Comparison of ENCODE assay signal across 1 cellular context in genomic region chr2:112841399-112842044, GRCh38.
TF ChIP-seq lines count a peak whose summit lies in the region.

No MANE protein-coding gene starts in this region.

TF ChIP-seq in GM12878, 131 proteins besides CTCF, POLR2A, EP300 and RAD21 (continued from another document and continues in another):
- TF ChIP-seq ZBTB4 (CRISPR knock-in tag; IDR thresholded peaks at IDR 0.05) (no peak), SIX5 (IDR thresholded peaks at IDR 0.05; ENCODE audit: low read depth, low read length, severe bottlenecking) (peak; percentile 7), IRF4 (IDR thresholded peaks at IDR 0.05; ENCODE audit: low read depth, low read length) (no peak), STAT3 (IDR thresholded peaks at IDR 0.05; ENCODE audit: low read depth, low read length) (no peak), JUNB (IDR thresholded peaks at IDR 0.05) (peak; percentile 40; the same call in 1 of the 2 replicates), MEF2B (IDR thresholded peaks at IDR 0.05; ENCODE audit: partially characterized antibody, poor library complexity, severe bottlenecking) (peak; percentile 17), EGR1 (IDR thresholded peaks at IDR 0.05; ENCODE audit: borderline replicate concordance in 1 of 2, low read depth in 2 of 2, low read length in 2 of 2) (no peak), GATAD2B (conservative IDR thresholded peaks at IDR 0.05; ENCODE audit: low read depth) (0 out of 2 replicates have a peak, but pooled peaks have one; percentile 18), MTA3 (IDR thresholded peaks at IDR 0.05; ENCODE audit: borderline replicate concordance, low read length) (no peak), NBN (IDR thresholded peaks at IDR 0.05) (no peak; the same call in 1 of the 2 replicates), SMARCA5 (IDR thresholded peaks at IDR 0.05) (no peak), NFXL1 (IDR thresholded peaks at IDR 0.05; ENCODE audit: borderline replicate concordance) (no peak), KLF5 (IDR thresholded peaks at IDR 0.05; ENCODE audit: partially characterized antibody) (no peak), YY1 (IDR thresholded peaks at IDR 0.05; ENCODE audit: low read depth, low read length) (0 out of 2 replicates have a peak, but pooled peaks have one; percentile 14), ZNF622 (IDR thresholded peaks at IDR 0.05) (no peak), HDAC6 (IDR thresholded peaks at IDR 0.05; ENCODE audit: unreplicated experiment) (no peak), NRF1 (conservative IDR thresholded peaks at IDR 0.05; ENCODE audit: low read depth, low read length) (no peak), STAT1 (conservative IDR thresholded peaks at IDR 0.05) (no peak), NFYA (IDR thresholded peaks at IDR 0.05; ENCODE audit: borderline replicate concordance, low read depth, low read length) (no peak), RAD51 (IDR thresholded peaks at IDR 0.05) (no peak), ETV6 (conservative IDR thresholded peaks at IDR 0.05 in 1 of 2, IDR thresholded peaks at IDR 0.05 in 1 of 2; ENCODE audit: borderline replicate concordance in 1 of 2, low read depth in 1 of 2) (peak in 1 of 2 experiments; percentile 88; a peak in 2 of 4 replicates), PBX3 (IDR thresholded peaks at IDR 0.05; ENCODE audit: insufficient replicate concordance, low read depth, low read length) (no peak), CHD2 (IDR thresholded peaks at IDR 0.05; ENCODE audit: borderline replicate concordance, low read depth, low read length) (no peak; the same call in 1 of the 2 replicates), JUND (IDR thresholded peaks at IDR 0.05; ENCODE audit: low read depth, low read length) (no peak), SUPT20H (IDR thresholded peaks at IDR 0.05; ENCODE audit: borderline replicate concordance, control insufficient read depth, low read depth, low read length) (no peak), CBX5 (IDR thresholded peaks at IDR 0.05; ENCODE audit: low read depth) (no peak), POU2F2 (IDR thresholded peaks at IDR 0.05; ENCODE audit: borderline replicate concordance, low read depth, low read length) (no peak), KDM1A (IDR thresholded peaks at IDR 0.05; ENCODE audit: borderline replicate concordance) (no peak), SUZ12 (IDR thresholded peaks at IDR 0.05; ENCODE audit: unreplicated experiment) (no peak), NR2C2 (IDR thresholded peaks at IDR 0.05; ENCODE audit: borderline replicate concordance, control insufficient read depth, insufficient read length, low read depth) (no peak), YBX1 (IDR thresholded peaks at IDR 0.05) (no peak), NFIC (IDR thresholded peaks at IDR 0.05; ENCODE audit: low read depth, low read length) (peak; percentile 84), FOXK2 (IDR thresholded peaks at IDR 0.05) (no peak), HCFC1 (IDR thresholded peaks at IDR 0.05; ENCODE audit: low read length) (no peak), CREM (IDR thresholded peaks at IDR 0.05; ENCODE audit: low read depth) (no peak; the same call in 1 of the 2 replicates), MYB (IDR thresholded peaks at IDR 0.05; ENCODE audit: borderline replicate concordance, low read depth, low read length) (no peak), NR2C1 (IDR thresholded peaks at IDR 0.05) (no peak), ATF7 (IDR thresholded peaks at IDR 0.05; ENCODE audit: low read depth) (peak; percentile 65), CHD4 (IDR thresholded peaks at IDR 0.05) (no peak), SMC3 (IDR thresholded peaks at IDR 0.05; ENCODE audit: borderline replicate concordance, low read length) (no peak), TAF1 (IDR thresholded peaks at IDR 0.05; ENCODE audit: borderline replicate concordance, low read depth, low read length) (no peak), TCF12 (IDR thresholded peaks at IDR 0.05; ENCODE audit: low read depth, low read length) (no peak), MXI1 (IDR thresholded peaks at IDR 0.05; ENCODE audit: low read depth, low read length) (no peak), SRF (IDR thresholded peaks at IDR 0.05; ENCODE audit: low read depth in 2 of 2, low read length in 2 of 2) (no peak), RELA (IDR thresholded peaks at IDR 0.05; ENCODE audit: borderline replicate concordance, partially characterized antibody) (peak; percentile 87)
- TF ChIP-seq, protein P1, sequence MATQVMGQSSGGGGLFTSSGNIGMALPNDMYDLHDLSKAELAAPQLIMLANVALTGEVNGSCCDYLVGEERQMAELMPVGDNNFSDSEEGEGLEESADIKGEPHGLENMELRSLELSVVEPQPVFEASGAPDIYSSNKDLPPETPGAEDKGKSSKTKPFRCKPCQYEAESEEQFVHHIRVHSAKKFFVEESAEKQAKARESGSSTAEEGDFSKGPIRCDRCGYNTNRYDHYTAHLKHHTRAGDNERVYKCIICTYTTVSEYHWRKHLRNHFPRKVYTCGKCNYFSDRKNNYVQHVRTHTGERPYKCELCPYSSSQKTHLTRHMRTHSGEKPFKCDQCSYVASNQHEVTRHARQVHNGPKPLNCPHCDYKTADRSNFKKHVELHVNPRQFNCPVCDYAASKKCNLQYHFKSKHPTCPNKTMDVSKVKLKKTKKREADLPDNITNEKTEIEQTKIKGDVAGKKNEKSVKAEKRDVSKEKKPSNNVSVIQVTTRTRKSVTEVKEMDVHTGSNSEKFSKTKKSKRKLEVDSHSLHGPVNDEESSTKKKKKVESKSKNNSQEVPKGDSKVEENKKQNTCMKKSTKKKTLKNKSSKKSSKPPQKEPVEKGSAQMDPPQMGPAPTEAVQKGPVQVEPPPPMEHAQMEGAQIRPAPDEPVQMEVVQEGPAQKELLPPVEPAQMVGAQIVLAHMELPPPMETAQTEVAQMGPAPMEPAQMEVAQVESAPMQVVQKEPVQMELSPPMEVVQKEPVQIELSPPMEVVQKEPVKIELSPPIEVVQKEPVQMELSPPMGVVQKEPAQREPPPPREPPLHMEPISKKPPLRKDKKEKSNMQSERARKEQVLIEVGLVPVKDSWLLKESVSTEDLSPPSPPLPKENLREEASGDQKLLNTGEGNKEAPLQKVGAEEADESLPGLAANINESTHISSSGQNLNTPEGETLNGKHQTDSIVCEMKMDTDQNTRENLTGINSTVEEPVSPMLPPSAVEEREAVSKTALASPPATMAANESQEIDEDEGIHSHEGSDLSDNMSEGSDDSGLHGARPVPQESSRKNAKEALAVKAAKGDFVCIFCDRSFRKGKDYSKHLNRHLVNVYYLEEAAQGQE (IDR thresholded peaks at IDR 0.05; ENCODE audit: low read depth, low read length), result no peak
- TF ChIP-seq, protein P2, sequence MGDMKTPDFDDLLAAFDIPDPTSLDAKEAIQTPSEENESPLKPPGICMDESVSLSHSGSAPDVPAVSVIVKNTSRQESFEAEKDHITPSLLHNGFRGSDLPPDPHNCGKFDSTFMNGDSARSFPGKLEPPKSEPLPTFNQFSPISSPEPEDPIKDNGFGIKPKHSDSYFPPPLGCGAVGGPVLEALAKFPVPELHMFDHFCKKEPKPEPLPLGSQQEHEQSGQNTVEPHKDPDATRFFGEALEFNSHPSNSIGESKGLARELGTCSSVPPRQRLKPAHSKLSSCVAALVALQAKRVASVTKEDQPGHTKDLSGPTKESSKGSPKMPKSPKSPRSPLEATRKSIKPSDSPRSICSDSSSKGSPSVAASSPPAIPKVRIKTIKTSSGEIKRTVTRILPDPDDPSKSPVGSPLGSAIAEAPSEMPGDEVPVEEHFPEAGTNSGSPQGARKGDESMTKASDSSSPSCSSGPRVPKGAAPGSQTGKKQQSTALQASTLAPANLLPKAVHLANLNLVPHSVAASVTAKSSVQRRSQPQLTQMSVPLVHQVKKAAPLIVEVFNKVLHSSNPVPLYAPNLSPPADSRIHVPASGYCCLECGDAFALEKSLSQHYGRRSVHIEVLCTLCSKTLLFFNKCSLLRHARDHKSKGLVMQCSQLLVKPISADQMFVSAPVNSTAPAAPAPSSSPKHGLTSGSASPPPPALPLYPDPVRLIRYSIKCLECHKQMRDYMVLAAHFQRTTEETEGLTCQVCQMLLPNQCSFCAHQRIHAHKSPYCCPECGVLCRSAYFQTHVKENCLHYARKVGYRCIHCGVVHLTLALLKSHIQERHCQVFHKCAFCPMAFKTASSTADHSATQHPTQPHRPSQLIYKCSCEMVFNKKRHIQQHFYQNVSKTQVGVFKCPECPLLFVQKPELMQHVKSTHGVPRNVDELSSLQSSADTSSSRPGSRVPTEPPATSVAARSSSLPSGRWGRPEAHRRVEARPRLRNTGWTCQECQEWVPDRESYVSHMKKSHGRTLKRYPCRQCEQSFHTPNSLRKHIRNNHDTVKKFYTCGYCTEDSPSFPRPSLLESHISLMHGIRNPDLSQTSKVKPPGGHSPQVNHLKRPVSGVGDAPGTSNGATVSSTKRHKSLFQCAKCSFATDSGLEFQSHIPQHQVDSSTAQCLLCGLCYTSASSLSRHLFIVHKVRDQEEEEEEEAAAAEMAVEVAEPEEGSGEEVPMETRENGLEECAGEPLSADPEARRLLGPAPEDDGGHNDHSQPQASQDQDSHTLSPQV (IDR thresholded peaks at IDR 0.05), result no peak
- TF ChIP-seq, protein P3, sequence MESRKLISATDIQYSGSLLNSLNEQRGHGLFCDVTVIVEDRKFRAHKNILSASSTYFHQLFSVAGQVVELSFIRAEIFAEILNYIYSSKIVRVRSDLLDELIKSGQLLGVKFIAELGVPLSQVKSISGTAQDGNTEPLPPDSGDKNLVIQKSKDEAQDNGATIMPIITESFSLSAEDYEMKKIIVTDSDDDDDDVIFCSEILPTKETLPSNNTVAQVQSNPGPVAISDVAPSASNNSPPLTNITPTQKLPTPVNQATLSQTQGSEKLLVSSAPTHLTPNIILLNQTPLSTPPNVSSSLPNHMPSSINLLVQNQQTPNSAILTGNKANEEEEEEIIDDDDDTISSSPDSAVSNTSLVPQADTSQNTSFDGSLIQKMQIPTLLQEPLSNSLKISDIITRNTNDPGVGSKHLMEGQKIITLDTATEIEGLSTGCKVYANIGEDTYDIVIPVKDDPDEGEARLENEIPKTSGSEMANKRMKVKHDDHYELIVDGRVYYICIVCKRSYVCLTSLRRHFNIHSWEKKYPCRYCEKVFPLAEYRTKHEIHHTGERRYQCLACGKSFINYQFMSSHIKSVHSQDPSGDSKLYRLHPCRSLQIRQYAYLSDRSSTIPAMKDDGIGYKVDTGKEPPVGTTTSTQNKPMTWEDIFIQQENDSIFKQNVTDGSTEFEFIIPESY (IDR thresholded peaks at IDR 0.05), result no peak
- TF ChIP-seq, protein P4, sequence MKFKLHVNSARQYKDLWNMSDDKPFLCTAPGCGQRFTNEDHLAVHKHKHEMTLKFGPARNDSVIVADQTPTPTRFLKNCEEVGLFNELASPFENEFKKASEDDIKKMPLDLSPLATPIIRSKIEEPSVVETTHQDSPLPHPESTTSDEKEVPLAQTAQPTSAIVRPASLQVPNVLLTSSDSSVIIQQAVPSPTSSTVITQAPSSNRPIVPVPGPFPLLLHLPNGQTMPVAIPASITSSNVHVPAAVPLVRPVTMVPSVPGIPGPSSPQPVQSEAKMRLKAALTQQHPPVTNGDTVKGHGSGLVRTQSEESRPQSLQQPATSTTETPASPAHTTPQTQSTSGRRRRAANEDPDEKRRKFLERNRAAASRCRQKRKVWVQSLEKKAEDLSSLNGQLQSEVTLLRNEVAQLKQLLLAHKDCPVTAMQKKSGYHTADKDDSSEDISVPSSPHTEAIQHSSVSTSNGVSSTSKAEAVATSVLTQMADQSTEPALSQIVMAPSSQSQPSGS (IDR thresholded peaks at IDR 0.05; ENCODE audit: low read length), result peak; percentile 45
- TF ChIP-seq, protein P5, sequence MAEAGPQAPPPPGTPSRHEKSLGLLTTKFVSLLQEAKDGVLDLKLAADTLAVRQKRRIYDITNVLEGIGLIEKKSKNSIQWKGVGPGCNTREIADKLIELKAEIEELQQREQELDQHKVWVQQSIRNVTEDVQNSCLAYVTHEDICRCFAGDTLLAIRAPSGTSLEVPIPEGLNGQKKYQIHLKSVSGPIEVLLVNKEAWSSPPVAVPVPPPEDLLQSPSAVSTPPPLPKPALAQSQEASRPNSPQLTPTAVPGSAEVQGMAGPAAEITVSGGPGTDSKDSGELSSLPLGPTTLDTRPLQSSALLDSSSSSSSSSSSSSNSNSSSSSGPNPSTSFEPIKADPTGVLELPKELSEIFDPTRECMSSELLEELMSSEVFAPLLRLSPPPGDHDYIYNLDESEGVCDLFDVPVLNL (IDR thresholded peaks at IDR 0.05; ENCODE audit: low read depth, low read length), result no peak
- TF ChIP-seq, protein P6, sequence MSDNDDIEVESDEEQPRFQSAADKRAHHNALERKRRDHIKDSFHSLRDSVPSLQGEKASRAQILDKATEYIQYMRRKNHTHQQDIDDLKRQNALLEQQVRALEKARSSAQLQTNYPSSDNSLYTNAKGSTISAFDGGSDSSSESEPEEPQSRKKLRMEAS (IDR thresholded peaks at IDR 0.05; ENCODE audit: low read depth, low read length), result no peak
